ENCODE assay signal across 10 cellular contexts in the genomic region with DNA sequence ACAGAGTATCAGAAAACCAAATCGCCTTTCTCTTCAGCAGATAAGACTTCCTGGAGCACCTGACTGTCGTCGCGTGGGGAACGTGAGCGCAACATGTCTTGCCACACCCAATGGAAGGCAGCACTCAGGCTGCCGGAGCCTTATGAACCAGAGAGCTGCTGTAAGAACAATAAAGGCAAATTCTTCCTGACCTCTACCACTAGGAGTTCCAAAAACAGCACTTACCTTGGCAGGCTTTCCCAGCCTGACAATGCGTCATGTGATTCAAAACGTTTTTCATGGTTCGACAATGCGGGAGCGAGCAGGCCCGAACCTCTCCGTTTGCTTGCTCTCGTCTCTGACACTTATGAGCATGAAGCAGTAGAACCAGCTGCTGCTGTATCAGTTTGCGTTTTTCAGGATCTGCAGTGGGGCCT.
DNase-seq lines count a peak whose midpoint lies in the region; ATAC-seq and TF ChIP-seq lines count a peak whose summit lies in the region.
"Had no signal": no experiment of that assay in that cellular context is flagged by ENCODE, and none has a peak within 500 bp of the region (broad histone marks: within the 10 kb centered on the region; RNA-seq: fewer than 3 reads in every experiment).

No MANE protein-coding gene starts in this region.

- H3K36me3 Mint-ChIP-seq in WTC11 = peaks cover 27% of the 10 kb centered on the region

- TF ChIP-seq CTCF in WTC11 (IDR thresholded peaks at IDR 0.05) = no peak
- no peak for TF ChIP-seq CTCF in lung (IDR thresholded peaks at IDR 0.05; ENCODE audit: control extremely low read depth, extremely low read depth)
- peak; percentile 42 for TF ChIP-seq CTCF in thoracic aorta (IDR thresholded peaks at IDR 0.05)

- CTCF ChIA-PET in WTC11 (lab: Charles Lee) = no interaction called here

- no peak for DNase-seq in WTC11 (ENCODE audit: low spot score)
- peak; percentile 29 for DNase-seq in lung (ENCODE audit: low spot score)
- peak; percentile 23 for DNase-seq in thoracic aorta (ENCODE audit: low spot score)
- no peak for DNase-seq in NCI-H524 (lab: John Stamatoyannopoulos, UW)
- DNase-seq: Kasumi-1, left colon had no signal

- no peak overlapping the region for H3K4me3 Mint-ChIP-seq in WTC11

- peaks cover 2 to 23% of the 10 kb centered on the region in 2 donors for H3K36me3 ChIP-seq in lung (ENCODE audit: control insufficient read depth in 2 of 2, insufficient read depth in 2 of 2, low read length in 2 of 2)
- peaks cover 15% of the 10 kb centered on the region for H3K36me3 ChIP-seq in thoracic aorta

- peak; percentile 53 for ATAC-seq in WTC11
- ATAC-seq in esophagus mucosa = peak; percentile 96
- no peak for ATAC-seq in lung (ENCODE audit: insufficient read depth, low FRiP score)
- peak; percentile 85 for ATAC-seq in thoracic aorta (ENCODE audit: insufficient number of reproducible peaks, low FRiP score, low read depth)
- ATAC-seq in GM21737 (IDR thresholded peaks at IDR 0.05; ENCODE audit: unreplicated experiment) = no peak
- ATAC-seq in GM21381 (IDR thresholded peaks at IDR 0.05; ENCODE audit: unreplicated experiment) = no peak
- ATAC-seq in HG02870 (IDR thresholded peaks at IDR 0.05; ENCODE audit: unreplicated experiment) = no peak
- ATAC-seq: left colon had no signal

- H3K27ac ChIP-seq in lung (ENCODE audit: low read depth in 1 of 2, low read length in 1 of 2) (peak overlapping the region in 1 of 2 donors; percentile 35), thoracic aorta (peak overlapping the region; percentile 21 to 36)

- H3K27me3 ChIP-seq in lung (ENCODE audit: control insufficient read depth, insufficient read depth) = no peaks in the 10 kb centered on the region
- H3K27me3 ChIP-seq in thoracic aorta (replicated peaks; ENCODE audit: insufficient read depth) = no peaks in the 10 kb centered on the region

- no peak overlapping the region for H3K4me3 ChIP-seq in lung
- H3K4me3 ChIP-seq in thoracic aorta = peak overlapping the region; percentile 34

- peaks cover 0 to 2% of the 10 kb centered on the region in 2 donors for H3K9me3 ChIP-seq in lung (ENCODE audit: control insufficient read depth in 2 of 2, insufficient read depth in 1 of 2, low read length in 1 of 2)
- H3K9me3 ChIP-seq in thoracic aorta = no peaks in the 10 kb centered on the region

- peaks cover 5 to 11% of the 10 kb centered on the region in 2 donors for H3K4me1 ChIP-seq in lung (ENCODE audit: control insufficient read depth in 2 of 2, insufficient read depth in 2 of 2, low read length in 2 of 2)
- peaks cover 22 to 67% of the 10 kb centered on the region in 2 donors for H3K4me1 ChIP-seq in thoracic aorta (ENCODE audit: control insufficient read depth in 1 of 2, low read depth in 2 of 2)

- 61 to 70% methylated on average over 16 of the region's 16 CpGs for WGBS in lung, 2 donors

- H3K4me1 Mint-ChIP-seq in WTC11 = peaks cover 11% of the 10 kb centered on the region

- H3K27me3 Mint-ChIP-seq in WTC11 (ENCODE audit: low read depth) = no peaks in the 10 kb centered on the region

- no peaks in the 10 kb centered on the region for H3K9me3 Mint-ChIP-seq in WTC11

- peak overlapping the region; percentile 76; the same call in 1 of the 2 replicates for H3K27ac Mint-ChIP-seq in WTC11

- POLR2A ChIA-PET in WTC11 (lab: Charles Lee) = no interaction called here

TF ChIP-seq in WTC11, 78 proteins besides CTCF, POLR2A, EP300 and RAD21:
- TF ChIP-seq, protein P1, sequence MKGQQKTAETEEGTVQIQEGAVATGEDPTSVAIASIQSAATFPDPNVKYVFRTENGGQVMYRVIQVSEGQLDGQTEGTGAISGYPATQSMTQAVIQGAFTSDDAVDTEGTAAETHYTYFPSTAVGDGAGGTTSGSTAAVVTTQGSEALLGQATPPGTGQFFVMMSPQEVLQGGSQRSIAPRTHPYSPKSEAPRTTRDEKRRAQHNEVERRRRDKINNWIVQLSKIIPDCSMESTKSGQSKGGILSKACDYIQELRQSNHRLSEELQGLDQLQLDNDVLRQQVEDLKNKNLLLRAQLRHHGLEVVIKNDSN (CRISPR knock-in tag; IDR thresholded peaks at IDR 0.05) = peak; percentile 59
- no peak for TF ChIP-seq JUN (CRISPR knock-in tag; IDR thresholded peaks at IDR 0.05)
- peak; percentile 66 for TF ChIP-seq USF2 (CRISPR knock-in tag; IDR thresholded peaks at IDR 0.05)
- TF ChIP-seq ZNF425 (CRISPR knock-in tag; conservative IDR thresholded peaks at IDR 0.05) = no peak
- TF ChIP-seq CREB1 (CRISPR knock-in tag; IDR thresholded peaks at IDR 0.05) = no peak
- TF ChIP-seq ETV6 (CRISPR knock-in tag; IDR thresholded peaks at IDR 0.05) = no peak

Comparison
In these comparisons a context has a peak if more than half of its experiments do, and no peak if none do; other contexts are left out.
1. ATAC-seq: peak in WTC11 (single experiment), esophagus mucosa (single experiment) and thoracic aorta (single experiment); none in lung (single experiment), GM21737 (single experiment), GM21381 (single experiment) and HG02870 (single experiment).
2. DNase-seq: peak in lung (single experiment) and thoracic aorta (single experiment); none in WTC11 (single experiment) and NCI-H524 (0 of 2).